9 cellular contexts compared by ENCODE assay signal in genomic region chr20:14879020-14879697, GRCh38.
DNase-seq lines count a peak whose midpoint lies in the region; ATAC-seq and TF ChIP-seq lines count a peak whose summit lies in the region.
"Had no signal": no experiment of that assay in that cellular context is flagged by ENCODE, and none has a peak within 500 bp of the region (broad histone marks: within the 10 kb centered on the region; RNA-seq: fewer than 3 reads in every experiment).

No MANE protein-coding gene starts in this region.

- DNase-seq in NCI-H2196 (lab: John Stamatoyannopoulos, UW; ENCODE audit: unreplicated experiment): peak; percentile 59
- DNase-seq in NCI-H2196 treated with DMSO at 0.1 percent for 48 hours (lab: John Stamatoyannopoulos, UW; ENCODE audit: unreplicated experiment): no peak
- DNase-seq in astrocyte of the spinal cord (ENCODE audit: low read depth, low spot score): peak; percentile 79
- no peak for DNase-seq in smooth muscle cell (lab: John Stamatoyannopoulos, UW; ENCODE audit: unreplicated experiment)
- DNase-seq in stomach: no peak
- no peak for DNase-seq in heart left ventricle
- no peak for DNase-seq in tibial artery
- DNase-seq: AML-193 had no signal

- TF ChIP-seq CTCF in astrocyte of the spinal cord (IDR thresholded peaks at IDR 0.05; ENCODE audit: low read depth, low read length): no peak
- no peak for TF ChIP-seq CTCF in smooth muscle cell (IDR thresholded peaks at IDR 0.05; ENCODE audit: borderline replicate concordance, insufficient read depth, poor library complexity, severe bottlenecking)
- no peak for TF ChIP-seq CTCF in stomach (IDR thresholded peaks at IDR 0.05)
- no peak for TF ChIP-seq CTCF in heart left ventricle (IDR thresholded peaks at IDR 0.05)
- TF ChIP-seq CTCF in tibial artery (IDR thresholded peaks at IDR 0.05): no peak

- in situ Hi-C loops in astrocyte of the spinal cord (cut with HindIII; ENCODE audit: low sequenced_read_pairs): no loop called here

- no peak overlapping the region for H3K9ac ChIP-seq in smooth muscle cell (ENCODE audit: low read depth)

- TF ChIP-seq EP300 in stomach (IDR thresholded peaks at IDR 0.05): no peak

- TF ChIP-seq POLR2A in stomach (IDR thresholded peaks at IDR 0.05): no peak
- TF ChIP-seq POLR2A in heart left ventricle (IDR thresholded peaks at IDR 0.05): no peak

- intact Hi-C loops in stomach (cut with DNase I; ENCODE audit: low total_unique reads) (no loop called here), heart left ventricle (cut with DNase I) (no loop called here), tibial artery (cut with DNase I; ENCODE audit: low total_unique reads) (no loop called here)

- WGBS in smooth muscle cell (ENCODE audit: low lambda C conversion rate): 69% methylated on average over 2 of the region's 2 CpGs
- WGBS in stomach, 5 donors: 29 to 68% (median 46%) methylated on average over 2 of the region's 2 CpGs
- WGBS in heart left ventricle, 4 donors: 79 to 91% (median 84%) methylated on average over 2 of the region's 2 CpGs

- no peak overlapping the region for H2AFZ ChIP-seq in smooth muscle cell (ENCODE audit: low read depth)

- no peaks in the 10 kb centered on the region for H3F3A ChIP-seq in smooth muscle cell (ENCODE audit: low read depth)

- ATAC-seq in HG03432 (IDR thresholded peaks at IDR 0.05; ENCODE audit: unreplicated experiment) (peak; percentile 87), heart left ventricle (no peak)

- H3K4me1 ChIP-seq in smooth muscle cell (ENCODE audit: low read depth) (no peaks in the 10 kb centered on the region), stomach (peaks cover 0 to 6% (median 0%) of the 10 kb centered on the region in 4 donors), heart left ventricle (no peaks in the 10 kb centered on the region), tibial artery (no peaks in the 10 kb centered on the region)

- H3K9me3 ChIP-seq in smooth muscle cell (replicated peaks; ENCODE audit: low read depth) (no peaks in the 10 kb centered on the region), stomach (no peaks in the 10 kb centered on the region), heart left ventricle (peaks cover 0 to 3% (median 0%) of the 10 kb centered on the region in 12 donors), tibial artery (no peaks in the 10 kb centered on the region)

- H3K27ac ChIP-seq in smooth muscle cell (ENCODE audit: low read depth) (peak overlapping the region; percentile 79), stomach (no peak overlapping the region), heart left ventricle (no peak overlapping the region), tibial artery (no peak overlapping the region)

- no peaks in the 10 kb centered on the region for H3K79me2 ChIP-seq in smooth muscle cell (ENCODE audit: low read depth)

- H3K36me3 ChIP-seq in smooth muscle cell (ENCODE audit: low read depth): no peaks in the 10 kb centered on the region
- no peaks in the 10 kb centered on the region for H3K36me3 ChIP-seq in stomach
- no peaks in the 10 kb centered on the region for H3K36me3 ChIP-seq in heart left ventricle
- H3K36me3 ChIP-seq in tibial artery: no peaks in the 10 kb centered on the region

- no peaks in the 10 kb centered on the region for H3K27me3 ChIP-seq in smooth muscle cell (ENCODE audit: low read depth)
- no peaks in the 10 kb centered on the region for H3K27me3 ChIP-seq in stomach
- no peaks in the 10 kb centered on the region for H3K27me3 ChIP-seq in heart left ventricle
- no peaks in the 10 kb centered on the region for H3K27me3 ChIP-seq in tibial artery

- H4K20me1 ChIP-seq in smooth muscle cell (ENCODE audit: low read depth): no peaks in the 10 kb centered on the region

- H3K4me3 ChIP-seq in astrocyte of the spinal cord (ENCODE audit: low read depth, low read length): no peak overlapping the region
- H3K4me3 ChIP-seq in smooth muscle cell: no peak overlapping the region
- no peak overlapping the region for H3K4me3 ChIP-seq in stomach
- H3K4me3 ChIP-seq in heart left ventricle: no peak overlapping the region
- H3K4me3 ChIP-seq in tibial artery: no peak overlapping the region

- peak overlapping the region; percentile 9 for H3K4me2 ChIP-seq in smooth muscle cell

Comparison
In these comparisons a context has a peak if more than half of its experiments do, and no peak if none do; other contexts are left out.
1. DNase-seq: peak in NCI-H2196 (single experiment) and astrocyte of the spinal cord (single experiment); none in NCI-H2196 treated with DMSO at 0.1 percent for 48 hours (single experiment), smooth muscle cell (single experiment), stomach (single experiment), heart left ventricle (0 of 5) and tibial artery (0 of 2).